9 cellular contexts compared by ENCODE assay signal in genomic region chr19:38650911-38651584, GRCh38. TPM values are rescaled to one million over a fixed set of nuclear protein-coding genes. Genes with fewer than 3 reads are reported as not detected.
DNase-seq lines count a peak whose midpoint lies in the region; ATAC-seq, FAIRE-seq and TF ChIP-seq lines count a peak whose summit lies in the region.
"Had no signal": no experiment of that assay in that cellular context is flagged by ENCODE, and none has a peak within 500 bp of the region (broad histone marks: within the 10 kb centered on the region; RNA-seq: fewer than 3 reads in every experiment).

No MANE protein-coding gene starts in this region.

- POLR2A ChIA-PET in Caco-2 (lab: Charles Lee) = no interaction called here

- peak; percentile 70 for FAIRE-seq in RCC 7860 (lab: Jason Lieb, UNC)

- no peaks in the 10 kb centered on the region for H3K27me3 ChIP-seq in Caco-2 (replicated peaks; ENCODE audit: control insufficient read depth, insufficient read depth, low read length)

- TF ChIP-seq CTCF in Caco-2 (IDR thresholded peaks at IDR 0.05; ENCODE audit: insufficient read depth in 1 of 2, low read depth in 1 of 2, low read length in 1 of 2, severe bottlenecking in 1 of 2, unreplicated experiment in 1 of 2) (no peak), epithelial cell of proximal tubule (conservative IDR thresholded peaks at IDR 0.05; ENCODE audit: low read depth, low read length) (no peak), osteocyte (IDR thresholded peaks at IDR 0.05) (no peak)

- intact Hi-C loops in Caco-2 (cut with micrococcal nuclease; ENCODE audit: unreplicated experiment) = no loop called here

- CTCF ChIA-PET in Caco-2 (lab: Charles Lee) = interaction anchor here (0.6 kb wide), 1 partner anchor 278 kb away, joined by 10 read pairs; no protein-coding TSS in a partner anchor

- H3K4me3 Mint-ChIP-seq in Caco-2 (ENCODE audit: unreplicated experiment) = peak overlapping the region; percentile 90
- H3K4me3 Mint-ChIP-seq in osteocyte (ENCODE audit: unreplicated experiment) = peak overlapping the region; percentile 98

- H3K4me1 ChIP-seq in Caco-2 = peaks cover 66% of the 10 kb centered on the region

- H3K4me1 Mint-ChIP-seq in Caco-2 (ENCODE audit: low read depth, unreplicated experiment) (peaks cover 45% of the 10 kb centered on the region), osteocyte (ENCODE audit: unreplicated experiment) (peaks cover 78% of the 10 kb centered on the region)

- no peak for DNase-seq in Caco-2
- DNase-seq in RCC 7860 (ENCODE audit: low spot score) = peak; percentile 67
- DNase-seq in epithelial cell of proximal tubule (ENCODE audit: low read depth) = no peak
- no peak for DNase-seq in osteocyte (ENCODE audit: extremely low spot score, unreplicated experiment)
- DNase-seq in NCI-H2171 (lab: John Stamatoyannopoulos, UW) = no peak
- DNase-seq in OCI-M2 (lab: John Stamatoyannopoulos, UW; ENCODE audit: unreplicated experiment) = no peak
- DNase-seq: activated gamma-delta T cell treated with Interleukin-2 at 50 U/mL for 16 hours had no signal

- no peak overlapping the region for H3K4me3 ChIP-seq in Caco-2 (ENCODE audit: low read depth, low read length)
- H3K4me3 ChIP-seq in epithelial cell of proximal tubule (ENCODE audit: low read depth, low read length) = peak overlapping the region; percentile 89

- ATAC-seq in GM21576 (IDR thresholded peaks at IDR 0.05; ENCODE audit: unreplicated experiment) (no peak), GM21528 (IDR thresholded peaks at IDR 0.05; ENCODE audit: low FRiP score, unreplicated experiment) (no peak)

- H3K27ac Mint-ChIP-seq in Caco-2 (ENCODE audit: unreplicated experiment) = peak overlapping the region; percentile 84
- H3K27ac Mint-ChIP-seq in osteocyte (ENCODE audit: unreplicated experiment) = peak overlapping the region; percentile 99

- no peaks in the 10 kb centered on the region for H3K9me3 ChIP-seq in Caco-2

- H3K36me3 ChIP-seq in Caco-2 (ENCODE audit: control insufficient read depth, insufficient read depth, low read length) = 0 out of 2 replicates have a peak, but pooled peaks cover 1% of the 10 kb centered on the region

- H3K27me3 Mint-ChIP-seq in Caco-2 (ENCODE audit: insufficient read depth, unreplicated experiment) (no peaks in the 10 kb centered on the region), osteocyte (ENCODE audit: unreplicated experiment) (no peaks in the 10 kb centered on the region)

- H3K36me3 Mint-ChIP-seq in Caco-2 (ENCODE audit: insufficient read depth, unreplicated experiment) = peaks cover 60% of the 10 kb centered on the region
- H3K36me3 Mint-ChIP-seq in osteocyte (ENCODE audit: unreplicated experiment) = peaks cover 4% of the 10 kb centered on the region

- no TSS peak for BruUV-seq in Caco-2 (replicated peaks; lab: Mats Ljungman, UMichigan)

- H3K9me3 Mint-ChIP-seq in Caco-2 (ENCODE audit: unreplicated experiment) (no peaks in the 10 kb centered on the region), osteocyte (ENCODE audit: unreplicated experiment) (no peaks in the 10 kb centered on the region)

RNA-seq across cellular contexts. Expression of gene ACTN4, which starts 3.6 kb away (rescaled TPM):
- total RNA-seq in Caco-2 (2022) (605 and 658 TPM in 2 replicates), epithelial cell of proximal tubule (629 and 634 TPM in 2 replicates), osteocyte (525 and 560 TPM in 2 replicates)

RNA-seq across cellular contexts. Expression of gene EIF3K, which starts 32.1 kb away (rescaled TPM):
- total RNA-seq in Caco-2 (2022) (354 and 380 TPM in 2 replicates), epithelial cell of proximal tubule (548 and 564 TPM in 2 replicates), osteocyte (258 and 262 TPM in 2 replicates)

RNA-seq across cellular contexts. Expression of gene MAP4K1, which starts 33.3 kb away (rescaled TPM):
- total RNA-seq in Caco-2 (2022) = 1.7 and 2.4 TPM in 2 replicates
- total RNA-seq in epithelial cell of proximal tubule = 0.43 and 3.1 TPM in 2 replicates
- total RNA-seq in osteocyte = 2.1 and 3.1 TPM in 2 replicates
